15 cellular contexts compared by ENCODE assay signal in the genomic region with DNA sequence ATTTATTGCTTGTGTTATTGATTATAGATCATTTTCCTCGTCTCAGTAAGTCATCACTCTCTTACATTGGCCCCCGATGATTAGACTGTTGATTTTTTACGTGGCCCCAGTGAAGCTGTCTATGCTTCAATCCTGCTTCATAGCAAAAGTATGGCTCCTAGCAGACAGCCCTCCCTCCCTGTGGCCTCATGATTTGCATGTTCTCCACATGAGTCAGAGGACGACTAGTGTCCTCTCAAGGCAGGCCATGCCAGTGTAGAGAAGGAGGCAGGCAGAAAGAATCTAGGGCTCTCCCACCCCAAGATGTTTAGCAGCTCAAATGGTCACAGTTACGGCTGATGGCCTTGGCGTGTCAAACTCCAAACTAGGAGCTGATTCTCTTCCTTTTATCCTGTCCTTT. TPM values are rescaled to one million over a fixed set of nuclear protein-coding genes. Genes with fewer than 3 reads are reported as not detected.
A peak's percentile ranks its signal among the peaks of the same experiment; 100 is the strongest.
DNase-seq lines count a peak whose midpoint lies in the region; ATAC-seq and TF ChIP-seq lines count a peak whose summit lies in the region.
"Had no signal": no experiment of that assay in that cellular context is flagged by ENCODE, and none has a peak within 500 bp of the region (broad histone marks: within the 10 kb centered on the region; RNA-seq: fewer than 3 reads in every experiment).

No MANE protein-coding gene starts in this region.

- TF ChIP-seq CTCF in AG04449 (IDR thresholded peaks at IDR 0.05; ENCODE audit: insufficient read depth, low read length, missing control alignments), result no peak

- POLR2A ChIA-PET in AG04449 (lab: Yijun Ruan, JAX), result no interaction called here

- intact Hi-C loops in left colon (cut with DNase I, micrococcal nuclease), result no loop called here

- CTCF ChIA-PET in AG04449 (lab: Yijun Ruan, JAX), result interaction anchor here (1.1 to 5.0 kb wide), 3 partner anchors 9 to 67 kb away, joined by 3 to 21 read pairs (median 3); a partner anchor contains a TSS

- H3K4me3 ChIP-seq in AG04449 (ENCODE audit: low read depth, low read length), result no peak overlapping the region
- H3K4me3 ChIP-seq: heart left ventricle, uterus had no signal

- peak; percentile 71 for DNase-seq in AG04449 (ENCODE audit: low read depth, low spot score)
- peak; percentile 83 for DNase-seq in astrocyte of the hippocampus (ENCODE audit: low read depth, low spot score)
- DNase-seq in islet precursor cell, result peak; percentile 83
- no peak for DNase-seq in left colon
- DNase-seq: activated CD8-positive, alpha-beta memory T cell treated with anti-CD3 and anti-CD28 coated beads, Interleukin-2, amount 50 U/mL, for 48 hours; activated naive CD8-positive, alpha-beta T cell treated with anti-CD3 and anti-CD28 coated beads, Interleukin-2, amount 10 ng/mL, durations not matched to agents 7 days and 5 days; DMS79 treated with DMSO at 0.1 percent for 48 hours; heart left ventricle; NCI-H1694; nucleus accumbens; uterus had no signal

- peak; percentile 73 for ATAC-seq in HG03066 (IDR thresholded peaks at IDR 0.05; ENCODE audit: low read depth, unreplicated experiment)
- ATAC-seq in GM19452 (IDR thresholded peaks at IDR 0.05; ENCODE audit: unreplicated experiment), result no peak
- ATAC-seq in GM18502 (IDR thresholded peaks at IDR 0.05; ENCODE audit: poor library complexity, unreplicated experiment), result no peak
- no peak for ATAC-seq in HG03342 (IDR thresholded peaks at IDR 0.05; ENCODE audit: unreplicated experiment)
- ATAC-seq in left colon, result no peak
- ATAC-seq: heart left ventricle had no signal

RNA-seq across cellular contexts. Expression of gene FIGNL2, which starts 59.6 kb away (rescaled TPM):
- total RNA-seq in left colon, result under 1 TPM; 0.24 to 0.36 TPM

Comparison
In these comparisons a context has a peak if more than half of its experiments do, and no peak if none do; other contexts are left out.
1. DNase-seq: peak in AG04449 (single experiment), astrocyte of the hippocampus (single experiment) and islet precursor cell (single experiment); none in left colon (0 of 2).